ENCODE assay signal across 25 cellular contexts in the genomic region with DNA sequence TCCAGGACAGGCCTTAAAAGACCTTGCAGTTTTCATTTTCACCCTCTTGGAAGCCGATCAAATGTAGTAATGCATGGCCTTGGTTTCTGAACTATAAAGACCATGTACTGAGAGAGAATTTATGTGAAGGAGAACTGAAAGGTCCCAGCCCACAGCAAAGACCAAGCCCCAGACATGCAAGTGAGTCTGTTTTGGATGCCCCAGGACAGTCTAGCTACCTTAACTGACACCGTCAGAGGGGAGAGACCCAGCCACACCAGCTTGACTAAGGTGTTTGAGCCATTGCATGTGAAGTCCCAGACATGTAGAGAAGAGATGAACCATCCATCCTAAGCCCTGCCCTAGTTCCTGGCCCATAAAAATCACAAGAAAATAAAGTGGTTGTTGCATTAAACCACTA.
"Had no signal": no experiment of that assay in that cellular context is flagged by ENCODE, and none has a peak within 500 bp of the region (broad histone marks: within the 10 kb centered on the region; RNA-seq: fewer than 3 reads in every experiment).

No MANE protein-coding gene starts in this region.

- DNase-seq: activated B cell treated with CpG ODN at 0.5 μM for 24 hours; activated CD4-positive, alpha-beta T cell treated with anti-CD3 and anti-CD28 coated beads for 1 hour; activated CD4-positive, alpha-beta T cell treated with anti-CD3 and anti-CD28 coated beads, Interleukin-2, amount 10 ng/mL, durations not matched to agents 24 days and 14 days; activated CD8-positive, alpha-beta memory T cell treated with anti-CD3 and anti-CD28 coated beads, Interleukin-2, amount 50 U/mL, for 48 hours; activated CD8-positive, alpha-beta T cell treated with anti-CD3 and anti-CD28 coated beads, Interleukin-2, amount 10 ng/mL, durations not matched to agents 7 days and 5 days; activated effector memory CD4-positive, alpha-beta T cell treated with Interleukin-2 at 50 U/mL for 16 hours; activated naive CD4-positive, alpha-beta T cell; activated T-cell treated with anti-CD3 and anti-CD28 coated beads, Interleukin-2, amount 50 U/mL, for 1 hour; aorta; caudate nucleus; colonic mucosa; Kasumi-1; NCI-H1092; NCI-H1417 treated with DMSO at 0.1 percent for 48 hours; NCI-H1694; NCI-H2029; NCI-H345; NCI-H510A; NCI-H69; SIG-M5; T-helper 2 cell; T1000 had no signal

- H3K4me1 ChIP-seq: breast epithelium, colonic mucosa had no signal

- H3K27me3 ChIP-seq: breast epithelium, colonic mucosa had no signal

- H3K27me3 Mint-ChIP-seq: activated CD4-positive, alpha-beta T cell treated with anti-CD3 and anti-CD28 coated beads, Interleukin-2, amount 10 ng/mL, durations not matched to agents 24 days and 14 days; activated naive CD4-positive, alpha-beta T cell treated with anti-CD3 and anti-CD28 coated beads, Interleukin-2, amount 50 U/mL, for 24 hours had no signal

- H3K36me3 ChIP-seq: breast epithelium, colonic mucosa had no signal

- FAIRE-seq: TTC549 had no signal

- ATAC-seq: activated CD8-positive, alpha-beta T cell treated with anti-CD3 and anti-CD28 coated beads, Interleukin-2, amount 10 ng/mL, durations not matched to agents 7 days and 5 days had no signal

- H3K27ac ChIP-seq: breast epithelium, colonic mucosa had no signal

- H3K4me3 Mint-ChIP-seq: activated B cell treated with CpG ODN at 0.5 μM for 24 hours; activated CD4-positive, alpha-beta T cell treated with anti-CD3 and anti-CD28 coated beads, Interleukin-2, amount 10 ng/mL, durations not matched to agents 24 days and 14 days; activated CD8-positive, alpha-beta T cell treated with anti-CD3 and anti-CD28 coated beads, Interleukin-2, amount 10 ng/mL, durations not matched to agents 7 days and 5 days; activated naive CD4-positive, alpha-beta T cell treated with anti-CD3 and anti-CD28 coated beads, Interleukin-2, amount 50 U/mL, for 24 hours had no signal

- H3K9me3 ChIP-seq: breast epithelium, colonic mucosa had no signal

- H3K4me3 ChIP-seq: breast epithelium, colonic mucosa had no signal

- H3K27ac Mint-ChIP-seq: activated B cell treated with CpG ODN at 0.5 μM for 24 hours; activated CD4-positive, alpha-beta T cell treated with anti-CD3 and anti-CD28 coated beads, Interleukin-2, amount 10 ng/mL, durations not matched to agents 24 days and 14 days; activated CD8-positive, alpha-beta T cell treated with anti-CD3 and anti-CD28 coated beads, Interleukin-2, amount 10 ng/mL, durations not matched to agents 7 days and 5 days; activated naive CD4-positive, alpha-beta T cell treated with anti-CD3 and anti-CD28 coated beads, Interleukin-2, amount 50 U/mL, for 24 hours had no signal
